Comparison of ENCODE assay signal across 12 cellular contexts in genomic region chr11:120302001-120302805, GRCh38. TPM values are rescaled to one million over a fixed set of nuclear protein-coding genes. Genes with fewer than 3 reads are reported as not detected.
DNase-seq lines count a peak whose midpoint lies in the region; ATAC-seq and TF ChIP-seq lines count a peak whose summit lies in the region.
"Had no signal": no experiment of that assay in that cellular context is flagged by ENCODE, and none has a peak within 500 bp of the region (broad histone marks: within the 10 kb centered on the region; RNA-seq: fewer than 3 reads in every experiment).

No MANE protein-coding gene starts in this region.

- H3K36me3 ChIP-seq in liver (ENCODE audit: control insufficient read depth in 4 of 4, insufficient read depth in 3 of 4, low read depth in 1 of 4, low read length in 3 of 4) (no peaks in the 10 kb centered on the region), thyroid gland (no peaks in the 10 kb centered on the region)
- H3K36me3 ChIP-seq: sigmoid colon had no signal

- TF ChIP-seq POLR2A in thyroid gland (IDR thresholded peaks at IDR 0.05) = peak in 1 of 2 donors; percentile 20

- no peak for TF ChIP-seq CTCF in VCaP (conservative IDR thresholded peaks at IDR 0.05)
- TF ChIP-seq CTCF in liver (IDR thresholded peaks at IDR 0.05; ENCODE audit: low read depth, low read length, missing input control) = no peak
- no peak for TF ChIP-seq CTCF in thyroid gland (IDR thresholded peaks at IDR 0.05)

- H3K4me1 ChIP-seq in liver (ENCODE audit: control insufficient read depth in 4 of 4, insufficient read depth in 4 of 4, low read length in 3 of 4) (peaks cover 0 to 4% (median 2%) of the 10 kb centered on the region in 4 donors), thyroid gland (peaks cover 6 to 16% of the 10 kb centered on the region in 2 donors)
- H3K4me1 ChIP-seq: sigmoid colon had no signal

- H3K27me3 Mint-ChIP-seq in effector memory CD8-positive, alpha-beta T cell = peaks cover 32 to 75% of the 10 kb centered on the region in 2 donors

- H3K36me3 Mint-ChIP-seq in effector memory CD8-positive, alpha-beta T cell (ENCODE audit: insufficient read depth) = no peaks in the 10 kb centered on the region
- H3K36me3 Mint-ChIP-seq: CD8-positive, alpha-beta T cell; naive thymus-derived CD4-positive, alpha-beta T cell had no signal

- no peaks in the 10 kb centered on the region for H3K9me3 Mint-ChIP-seq in effector memory CD8-positive, alpha-beta T cell
- H3K9me3 Mint-ChIP-seq: CD8-positive, alpha-beta T cell had no signal

- no peaks in the 10 kb centered on the region for H3K9me3 ChIP-seq in liver (ENCODE audit: control insufficient read depth in 4 of 4, low read length in 3 of 4)
- no peaks in the 10 kb centered on the region for H3K9me3 ChIP-seq in thyroid gland
- H3K9me3 ChIP-seq: sigmoid colon had no signal

- no peak overlapping the region for H3K4me3 Mint-ChIP-seq in effector memory CD8-positive, alpha-beta T cell
- H3K4me3 Mint-ChIP-seq: activated CD8-positive, alpha-beta T cell treated with anti-CD3 and anti-CD28 coated beads, Interleukin-2, amount 10 ng/mL, durations not matched to agents 7 days and 5 days; CD8-positive, alpha-beta T cell; naive thymus-derived CD4-positive, alpha-beta T cell had no signal

- intact Hi-C loops in thyroid gland (cut with DNase I) = loop anchor here (5.0 kb wide), 1 partner anchor 130 kb away; no protein-coding TSS in a partner anchor

- H3K4me1 Mint-ChIP-seq in effector memory CD8-positive, alpha-beta T cell (ENCODE audit: low read depth in 2 of 2) = no peaks in the 10 kb centered on the region

- no peak for TF ChIP-seq RAD21 in liver (IDR thresholded peaks at IDR 0.05)

- H3K27ac ChIP-seq in VCaP = peak overlapping the region; percentile 96
- no peak overlapping the region for H3K27ac ChIP-seq in liver (ENCODE audit: low read depth in 1 of 2, low read length in 2 of 2)
- H3K27ac ChIP-seq in thyroid gland = peak overlapping the region; percentile 63 to 68 (median 64)
- H3K27ac ChIP-seq: sigmoid colon had no signal

- ATAC-seq in effector memory CD8-positive, alpha-beta T cell (replicated peaks) = no peak
- no peak for ATAC-seq in HG03175 (IDR thresholded peaks at IDR 0.05; ENCODE audit: unreplicated experiment)

- H3K4me3 ChIP-seq in liver (ENCODE audit: low read depth in 1 of 3, low read length in 3 of 3) (no peak overlapping the region), thyroid gland (replicated peaks in 1 of 3) (no peak overlapping the region)
- H3K4me3 ChIP-seq: sigmoid colon had no signal

- H3K27me3 ChIP-seq in liver (ENCODE audit: control insufficient read depth in 4 of 4, insufficient read depth in 4 of 4, low read length in 3 of 4) (no peaks in the 10 kb centered on the region), thyroid gland (no peaks in the 10 kb centered on the region)

- no peak overlapping the region for H3K27ac Mint-ChIP-seq in effector memory CD8-positive, alpha-beta T cell
- H3K27ac Mint-ChIP-seq: activated CD8-positive, alpha-beta T cell treated with anti-CD3 and anti-CD28 coated beads, Interleukin-2, amount 10 ng/mL, durations not matched to agents 7 days and 5 days; CD8-positive, alpha-beta T cell; naive thymus-derived CD4-positive, alpha-beta T cell had no signal

- DNase-seq in NCI-H2107 treated with DMSO at 0.1 percent for 48 hours (lab: John Stamatoyannopoulos, UW; ENCODE audit: unreplicated experiment) (peak; percentile 26), NCI-H2107 (lab: John Stamatoyannopoulos, UW) (no peak), thyroid gland (peak; percentile 86 to 88)
- no peak for DNase-seq in activated CD4-positive, CD25-positive, alpha-beta regulatory T cell (lab: John Stamatoyannopoulos, UW)
- DNase-seq in effector memory CD8-positive, alpha-beta T cell = no peak

- 53% methylated on average over 6 of the region's 6 CpGs for WGBS in liver
- WGBS in thyroid gland, 2 donors = 45 to 48% methylated on average over 6 of the region's 6 CpGs

- no peak overlapping the region for H3K9ac ChIP-seq in liver (ENCODE audit: low read depth in 1 of 2, low read length in 2 of 2)

TF ChIP-seq in liver, 16 proteins besides CTCF, POLR2A, EP300 and RAD21:
- TF ChIP-seq YY1 (IDR thresholded peaks at IDR 0.05) = peak; percentile 13
- peak in 1 of 2 donors; percentile 18 for TF ChIP-seq RXRA (IDR thresholded peaks at IDR 0.05)
- no peak for TF ChIP-seq FOXA1 (IDR thresholded peaks at IDR 0.05)
- TF ChIP-seq ATF3 (IDR thresholded peaks at IDR 0.05) = no peak
- TF ChIP-seq EGR1 (IDR thresholded peaks at IDR 0.05; ENCODE audit: low read depth in 2 of 2) = no peak
- no peak for TF ChIP-seq NR2F2 (IDR thresholded peaks at IDR 0.05)
- no peak for TF ChIP-seq REST (IDR thresholded peaks at IDR 0.05)
- TF ChIP-seq FOXA2 (IDR thresholded peaks at IDR 0.05) = peak; percentile 22
- no peak for TF ChIP-seq HNF4G (IDR thresholded peaks at IDR 0.05)
- TF ChIP-seq SP1 (IDR thresholded peaks at IDR 0.05) = peak; percentile 25
- TF ChIP-seq MAX (IDR thresholded peaks at IDR 0.05) = no peak
- no peak for TF ChIP-seq TAF1 (conservative IDR thresholded peaks at IDR 0.05)

RNA-seq across cellular contexts. Expression of gene TLCD5, which starts 22.9 kb away (rescaled TPM):
- total RNA-seq in liver = 1 to 10 TPM in 1 of 2 donors, under 1 TPM in 1; 0.50 to 1.2 TPM
- under 1 TPM; 0.31 to 0.86 TPM for polyA plus RNA-seq in liver
- total RNA-seq in thyroid gland = 10 to 100 TPM; 12.5 to 14.0 (median 13.4) TPM
- polyA plus RNA-seq: naive thymus-derived CD4-positive, alpha-beta T cell had no signal

RNA-seq across cellular contexts. Expression of gene ARHGEF12, which starts 34.0 kb away (rescaled TPM):
- 100 to 1,000 TPM in 1 of 2 donors, 10 to 100 TPM in 1; 78.6 to 169 TPM for total RNA-seq in liver
- 10 to 100 TPM; 28.0 to 29.2 TPM for polyA plus RNA-seq in liver
- 100 to 1,000 TPM; 169 to 268 (median 197) TPM for total RNA-seq in thyroid gland

Comparison
In these comparisons a context has a peak if more than half of its experiments do, and no peak if none do; other contexts are left out.
1. DNase-seq: peak in NCI-H2107 treated with DMSO at 0.1 percent for 48 hours (single experiment) and thyroid gland (2 of 2); none in NCI-H2107 (single experiment), activated CD4-positive, CD25-positive, alpha-beta regulatory T cell (0 of 4) and effector memory CD8-positive, alpha-beta T cell (0 of 3).
2. H3K27ac ChIP-seq: peak in VCaP (single experiment) and thyroid gland (3 of 3); none in liver (0 of 2).
3. RNA of gene TLCD5, which starts 22.9 kb away (total RNA-seq): 12.5 to 14.0 TPM in thyroid gland; 0.50 to 1.2 TPM in liver; every median in the first group is over 4 times any median in the second.